ENCODE assay signal across 8 cellular contexts in the genomic region with DNA sequence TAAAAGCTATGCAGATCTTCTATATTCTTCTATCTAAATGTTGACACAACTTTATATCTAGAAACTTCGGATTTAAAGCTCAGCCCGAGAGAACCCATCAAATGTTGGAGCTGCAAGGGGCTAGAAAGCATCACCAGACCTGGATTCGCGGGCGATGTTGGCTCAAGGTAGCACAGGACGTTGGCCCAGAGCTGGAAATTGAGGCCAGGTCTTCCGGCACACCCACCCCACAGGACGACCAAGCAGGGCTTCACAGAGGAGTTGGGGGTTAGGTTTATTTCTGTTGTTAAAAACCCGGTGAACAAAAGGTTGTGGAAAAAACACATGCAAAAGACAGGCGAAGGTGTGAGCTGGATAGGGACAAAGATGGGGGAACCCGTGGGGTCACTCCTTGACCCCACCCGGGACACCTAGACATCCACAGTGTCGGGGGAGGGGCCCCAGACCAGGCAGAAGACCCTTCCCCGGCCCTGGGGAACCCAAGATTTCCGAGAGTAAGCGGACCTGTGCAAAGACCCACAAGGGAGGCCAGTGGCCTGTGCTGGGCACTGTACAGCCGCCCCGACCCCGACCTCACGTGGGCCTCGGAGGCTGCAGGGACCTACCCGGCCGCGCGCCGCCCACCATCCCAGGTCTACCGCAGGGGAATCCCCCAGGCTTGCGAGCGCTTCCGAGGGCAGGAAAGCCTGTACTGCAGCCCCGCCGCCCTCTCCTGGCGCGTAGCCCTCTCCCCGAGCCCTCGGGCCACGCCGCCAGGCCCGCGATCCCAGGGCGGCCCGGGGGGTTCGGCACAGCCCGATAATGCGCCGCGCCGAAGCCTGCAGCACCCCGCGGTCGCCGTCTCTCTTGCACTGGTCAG. TPM values are rescaled to one million over a fixed set of nuclear protein-coding genes. Genes with fewer than 3 reads are reported as not detected.
DNase-seq lines count a peak whose midpoint lies in the region; ATAC-seq and TF ChIP-seq lines count a peak whose summit lies in the region.

No MANE protein-coding gene starts in this region.

- DNase-seq in COLO668 (lab: John Stamatoyannopoulos, UW; ENCODE audit: unreplicated experiment) (peak; percentile 74), LNCaP clone FGC (ENCODE audit: low read depth) (no peak), Right ventricle myocardium superior (peak; percentile 68), psoas muscle (no peak), vagina (ENCODE audit: extremely low spot score in 2 of 2) (no peak), NCI-H1694 treated with DMSO at 0.1 percent for 48 hours (lab: John Stamatoyannopoulos, UW) (no peak)

- peaks cover 15% of the 10 kb centered on the region for H3K4me1 ChIP-seq in psoas muscle
- peaks cover 22% of the 10 kb centered on the region for H3K4me1 ChIP-seq in vagina

- TF ChIP-seq POLR2A in vagina (IDR thresholded peaks at IDR 0.05), result no peak

- H3K9me3 ChIP-seq in psoas muscle (no peaks in the 10 kb centered on the region), vagina (no peaks in the 10 kb centered on the region)

- intact Hi-C loops in Right ventricle myocardium superior (cut with DNase I), result no loop called here
- intact Hi-C loops in psoas muscle (cut with DNase I), result loop anchor here in 1 of 2 donors (1.0 kb wide), 2 partner anchors 33 to 39 kb away; no protein-coding TSS in a partner anchor
- intact Hi-C loops in vagina (cut with DNase I), result loop anchor here (2.0 kb wide), 1 partner anchor 37 kb away; a partner anchor contains a TSS

- no peak for TF ChIP-seq CTCF in LNCaP clone FGC (IDR thresholded peaks at IDR 0.05; ENCODE audit: control insufficient read depth, extremely low read depth, insufficient read depth)
- no peak for TF ChIP-seq CTCF in psoas muscle (IDR thresholded peaks at IDR 0.05)
- no peak for TF ChIP-seq CTCF in vagina (IDR thresholded peaks at IDR 0.05)

- H3K27ac ChIP-seq in psoas muscle (peak overlapping the region; percentile 77), vagina (peak overlapping the region; percentile 95)

- peaks cover 6% of the 10 kb centered on the region for H3K27me3 Mint-ChIP-seq in activated T-helper 17 cell treated with anti-CD3 and anti-CD28 coated beads, Interleukin-2, amount 50 U/mL, for 72 hours

- H3K36me3 Mint-ChIP-seq in activated T-helper 17 cell treated with anti-CD3 and anti-CD28 coated beads, Interleukin-2, amount 50 U/mL, for 72 hours (ENCODE audit: low read depth), result peaks cover 19% of the 10 kb centered on the region

- peak overlapping the region; percentile 94 for H3K4me3 Mint-ChIP-seq in activated T-helper 17 cell treated with anti-CD3 and anti-CD28 coated beads, Interleukin-2, amount 50 U/mL, for 72 hours

- ATAC-seq in GM21526 (IDR thresholded peaks at IDR 0.05; ENCODE audit: low FRiP score, unreplicated experiment) (peak; percentile 16), Right ventricle myocardium superior (ENCODE audit: poor library complexity) (peak; percentile 31), psoas muscle (peak; percentile 19 to 33 (median 27))
- ATAC-seq in activated T-helper 17 cell treated with anti-CD3 and anti-CD28 coated beads, Interleukin-2, amount 50 U/mL, for 72 hours (replicated peaks), result peak; percentile 38

- H3K27ac Mint-ChIP-seq in activated T-helper 17 cell treated with anti-CD3 and anti-CD28 coated beads, Interleukin-2, amount 50 U/mL, for 72 hours, result peak overlapping the region; percentile 100

- H3K9me3 Mint-ChIP-seq in activated T-helper 17 cell treated with anti-CD3 and anti-CD28 coated beads, Interleukin-2, amount 50 U/mL, for 72 hours, result peaks cover 8% of the 10 kb centered on the region

- H3K4me3 ChIP-seq in LNCaP clone FGC (ENCODE audit: low read depth, low read length) (peak overlapping the region; percentile 92), psoas muscle (peak overlapping the region; percentile 92), vagina (peak overlapping the region; percentile 71 to 93)

- 6 to 11% (median 9%) methylated on average over 35 to 52 of the region's 52 CpGs for WGBS in psoas muscle, 3 donors

- H3K27me3 ChIP-seq in psoas muscle (ENCODE audit: insufficient read depth in 3 of 3, low read length in 2 of 3), result no peaks in the 10 kb centered on the region
- no peaks in the 10 kb centered on the region for H3K27me3 ChIP-seq in vagina

- H3K36me3 ChIP-seq in psoas muscle (ENCODE audit: insufficient read depth in 1 of 2, low read depth in 1 of 2), result peaks cover 0 to 16% of the 10 kb centered on the region in 2 donors
- peaks cover 0 to 13% of the 10 kb centered on the region in 2 donors for H3K36me3 ChIP-seq in vagina

- H3K4me1 Mint-ChIP-seq in activated T-helper 17 cell treated with anti-CD3 and anti-CD28 coated beads, Interleukin-2, amount 50 U/mL, for 72 hours, result peaks cover 18% of the 10 kb centered on the region

RNA-seq across cellular contexts. Expression of a gene that starts 1.8 kb away (rescaled TPM):
- total RNA-seq in activated T-helper 17 cell treated with anti-CD3 and anti-CD28 coated beads, Interleukin-2, amount 50 U/mL, for 72 hours, result 10 to 100 TPM; 13.1 to 14.3 TPM
- 6.8 TPM for total RNA-seq in Right ventricle myocardium superior
- 1 to 10 TPM; 5.5 to 8.6 (median 7.6) TPM for total RNA-seq in psoas muscle
- 1 to 10 TPM; 3.6 to 5.3 (median 5.0) TPM for polyA plus RNA-seq in psoas muscle
- total RNA-seq in vagina, result 8.8 TPM

RNA-seq across cellular contexts. Expression of a gene that starts 16.9 kb away (rescaled TPM):
- 10 to 100 TPM; 73.3 to 81.5 TPM for total RNA-seq in activated T-helper 17 cell treated with anti-CD3 and anti-CD28 coated beads, Interleukin-2, amount 50 U/mL, for 72 hours
- total RNA-seq in Right ventricle myocardium superior (28.2 TPM), psoas muscle (10 to 100 TPM; 32.3 to 50.4 (median 41.5) TPM), vagina (53.3 TPM)
- 10 to 100 TPM; 29.4 to 43.2 (median 35.8) TPM for polyA plus RNA-seq in psoas muscle

RNA-seq across cellular contexts. Expression of a gene that starts 21.8 kb away (rescaled TPM):
- total RNA-seq in activated T-helper 17 cell treated with anti-CD3 and anti-CD28 coated beads, Interleukin-2, amount 50 U/mL, for 72 hours, result 100 to 1,000 TPM; 286 to 313 TPM
- total RNA-seq in Right ventricle myocardium superior, result 393 TPM
- total RNA-seq in psoas muscle, result 100 to 1,000 TPM; 186 to 304 (median 236) TPM
- 100 to 1,000 TPM; 259 to 396 (median 306) TPM for polyA plus RNA-seq in psoas muscle
- 269 TPM for total RNA-seq in vagina

RNA-seq across cellular contexts. Expression of a gene that starts 28.8 kb away (rescaled TPM):
- total RNA-seq in activated T-helper 17 cell treated with anti-CD3 and anti-CD28 coated beads, Interleukin-2, amount 50 U/mL, for 72 hours, result under 1 TPM; 0.42 to 0.93 TPM
- 17.4 TPM for total RNA-seq in Right ventricle myocardium superior
- total RNA-seq in psoas muscle, result 10 to 100 TPM in 1 of 4 donors, 1 to 10 TPM in 3; 6.1 to 14.3 (median 7.9) TPM
- 1 to 10 TPM; 4.9 to 7.3 (median 4.9) TPM for polyA plus RNA-seq in psoas muscle
- total RNA-seq in vagina, result 100 TPM

RNA-seq across cellular contexts. Expression of a gene that starts 36.9 kb away (rescaled TPM):
- 10 to 100 TPM in 1 of 2 donors, 1 to 10 TPM in 1; 5.9 to 10.5 TPM for total RNA-seq in activated T-helper 17 cell treated with anti-CD3 and anti-CD28 coated beads, Interleukin-2, amount 50 U/mL, for 72 hours
- 3.3 TPM for total RNA-seq in Right ventricle myocardium superior
- 1 to 10 TPM; 1.5 to 4.5 (median 2.4) TPM for total RNA-seq in psoas muscle
- 1 to 10 TPM; 1.8 to 5.8 (median 2.9) TPM for polyA plus RNA-seq in psoas muscle
- total RNA-seq in vagina, result 9.3 TPM

Comparison
In these comparisons a context has a peak if more than half of its experiments do, and no peak if none do; other contexts are left out.
1. DNase-seq: peak in COLO668 (single experiment) and Right ventricle myocardium superior (single experiment); none in LNCaP clone FGC (single experiment), psoas muscle (0 of 2), vagina (0 of 2) and NCI-H1694 treated with DMSO at 0.1 percent for 48 hours (single experiment).
2. Peak in every context shown above with its lines, with median percentiles within 50 percentile points of each other: ATAC-seq and H3K4me3 ChIP-seq.